ENCODE assay signal across 8 cellular contexts in genomic region chr17:16439867-16440351, GRCh38. TPM values are rescaled to one million over a fixed set of nuclear protein-coding genes. Genes with fewer than 3 reads are reported as not detected.
DNase-seq lines count a peak whose midpoint lies in the region; ATAC-seq and TF ChIP-seq lines count a peak whose summit lies in the region.

No MANE protein-coding gene starts in this region.

- 14 to 15% methylated on average over 9 of the region's 9 CpGs for WGBS in thyroid gland, 2 donors

- peak overlapping the region; percentile 76 to 99 (median 92) for H3K27ac ChIP-seq in BLaER1 treated with 17β-estradiol and CSF1 and Interleukin-3, amounts not matched to agents 10 nM and 100 nM
- peak overlapping the region; percentile 93 for H3K27ac ChIP-seq in KOPT-K1 (ENCODE audit: low read depth, low read length, poor library complexity, severe bottlenecking)
- peak overlapping the region; percentile 92 for H3K27ac ChIP-seq in layer of hippocampus (ENCODE audit: low read depth, low read length)
- H3K27ac ChIP-seq in thyroid gland, result peak overlapping the region; percentile 77 to 95 (median 83)

- H3K36me3 ChIP-seq in BLaER1 treated with 17β-estradiol and CSF1 and Interleukin-3, amounts not matched to agents 10 nM and 100 nM, result peaks cover 47 to 56% (median 51%) of the 10 kb centered on the region in 11 experiments
- H3K36me3 ChIP-seq in KOPT-K1 (ENCODE audit: insufficient read depth, low read length), result peaks cover 56% of the 10 kb centered on the region
- H3K36me3 ChIP-seq in thyroid gland, result peaks cover 17 to 23% of the 10 kb centered on the region in 2 donors

- peak overlapping the region; percentile 99 for H3K4me3 Mint-ChIP-seq in activated naive CD8-positive, alpha-beta T cell treated with anti-CD3 and anti-CD28 coated beads, Interleukin-2, amount 10 ng/mL, durations not matched to agents 7 days and 5 days

- no peaks in the 10 kb centered on the region for H3K27me3 ChIP-seq in BLaER1 treated with 17β-estradiol and CSF1 and Interleukin-3, amounts not matched to agents 10 nM and 100 nM
- H3K27me3 ChIP-seq in layer of hippocampus (ENCODE audit: control insufficient read depth, insufficient read depth, low read length) (no peaks in the 10 kb centered on the region), thyroid gland (no peaks in the 10 kb centered on the region)

- peak overlapping the region; percentile 98 for H3K27ac Mint-ChIP-seq in activated naive CD8-positive, alpha-beta T cell treated with anti-CD3 and anti-CD28 coated beads, Interleukin-2, amount 10 ng/mL, durations not matched to agents 7 days and 5 days

- intact Hi-C loops in thyroid gland (cut with DNase I), result loop anchor here (5.0 kb wide), 1 partner anchor 53 kb away; no protein-coding TSS in a partner anchor

- H3K4me2 ChIP-seq in BLaER1 treated with 17β-estradiol and CSF1 and Interleukin-3, amounts not matched to agents 10 nM and 100 nM, result peak overlapping the region; percentile 91 to 99 (median 97)

- no peaks in the 10 kb centered on the region for H3K9me3 Mint-ChIP-seq in activated naive CD8-positive, alpha-beta T cell treated with anti-CD3 and anti-CD28 coated beads, Interleukin-2, amount 10 ng/mL, durations not matched to agents 7 days and 5 days

- TF ChIP-seq POLR2A in thyroid gland (IDR thresholded peaks at IDR 0.05), result no peak

- peaks cover 33% of the 10 kb centered on the region for H3K36me3 Mint-ChIP-seq in activated naive CD8-positive, alpha-beta T cell treated with anti-CD3 and anti-CD28 coated beads, Interleukin-2, amount 10 ng/mL, durations not matched to agents 7 days and 5 days

- peaks cover 57 to 71% (median 64%) of the 10 kb centered on the region in 10 experiments for H3K4me1 ChIP-seq in BLaER1 treated with 17β-estradiol and CSF1 and Interleukin-3, amounts not matched to agents 10 nM and 100 nM
- H3K4me1 ChIP-seq in thyroid gland, result peaks cover 43 to 47% of the 10 kb centered on the region in 2 donors

- peaks cover 42% of the 10 kb centered on the region for H3K4me1 Mint-ChIP-seq in activated naive CD8-positive, alpha-beta T cell treated with anti-CD3 and anti-CD28 coated beads, Interleukin-2, amount 10 ng/mL, durations not matched to agents 7 days and 5 days

- H4K20me1 ChIP-seq in BLaER1 treated with 17β-estradiol and CSF1 and Interleukin-3, amounts not matched to agents 10 nM and 100 nM, result peaks cover 48 to 59% (median 53%) of the 10 kb centered on the region in 11 experiments

- H3K9me3 ChIP-seq in BLaER1 treated with 17β-estradiol and CSF1 and Interleukin-3, amounts not matched to agents 10 nM and 100 nM (replicated peaks in 1 of 11), result no peaks in the 10 kb centered on the region; a peak in 1 of 22 replicates
- H3K9me3 ChIP-seq in KOPT-K1 (ENCODE audit: insufficient read depth, low read length, poor library complexity, severe bottlenecking) (no peaks in the 10 kb centered on the region), thyroid gland (no peaks in the 10 kb centered on the region)

- no peak for DNase-seq in activated naive CD8-positive, alpha-beta T cell treated with anti-CD3 and anti-CD28 coated beads, Interleukin-2, amount 10 ng/mL, durations not matched to agents 7 days and 5 days
- DNase-seq in thyroid gland (no peak), Kasumi-1 (lab: John Stamatoyannopoulos, UW) (no peak), cerebellar nuclear complex (lab: John Stamatoyannopoulos, UW) (no peak)

- TF ChIP-seq CTCF in thyroid gland (IDR thresholded peaks at IDR 0.05), result no peak

- ATAC-seq in activated naive CD8-positive, alpha-beta T cell treated with anti-CD3 and anti-CD28 coated beads, Interleukin-2, amount 10 ng/mL, durations not matched to agents 7 days and 5 days (ENCODE audit: low read depth), result peak; percentile 6
- ATAC-seq in HG03432 (IDR thresholded peaks at IDR 0.05; ENCODE audit: unreplicated experiment), result no peak

- H3K27me3 Mint-ChIP-seq in activated naive CD8-positive, alpha-beta T cell treated with anti-CD3 and anti-CD28 coated beads, Interleukin-2, amount 10 ng/mL, durations not matched to agents 7 days and 5 days, result no peaks in the 10 kb centered on the region

- H3K4me3 ChIP-seq in BLaER1 treated with 17β-estradiol and CSF1 and Interleukin-3, amounts not matched to agents 10 nM and 100 nM, result peak overlapping the region; percentile 86 to 99 (median 96)
- H3K4me3 ChIP-seq in thyroid gland (replicated peaks in 1 of 3), result peak overlapping the region in 2 of 3 donors; percentile 62 to 89

- POLR2A ChIA-PET in activated naive CD8-positive, alpha-beta T cell treated with anti-CD3 and anti-CD28 coated beads, Interleukin-2, amount 10 ng/mL, durations not matched to agents 7 days and 5 days (lab: Charles Lee), result interaction anchor here (0.5 to 4.8 kb wide), 6 partner anchors 9 to 1310 kb away, joined by 3 to 69 read pairs (median 4); partner anchors contain the start of genes CENPV, TRPV2 and UBB

- peak overlapping the region; percentile 90 to 99 (median 94) for H3K9ac ChIP-seq in BLaER1 treated with 17β-estradiol and CSF1 and Interleukin-3, amounts not matched to agents 10 nM and 100 nM

RNA-seq across cellular contexts. Expression of gene TRPV2, which starts 24.5 kb away (rescaled TPM):
- 100 to 1,000 TPM in 1 of 2 experiments, 10 to 100 TPM in 1; 97.0 to 107 TPM for total RNA-seq in activated naive CD8-positive, alpha-beta T cell treated with anti-CD3 and anti-CD28 coated beads, Interleukin-2, amount 10 ng/mL, durations not matched to agents 7 days and 5 days
- 10 to 100 TPM in 1 of 4 donors, 1 to 10 TPM in 3; 3.2 to 12.5 (median 6.5) TPM for total RNA-seq in thyroid gland

RNA-seq across cellular contexts. Expression of gene LRRC75A, which starts 52.1 kb away (rescaled TPM):
- 1 to 10 TPM; 5.5 to 6.2 TPM for total RNA-seq in activated naive CD8-positive, alpha-beta T cell treated with anti-CD3 and anti-CD28 coated beads, Interleukin-2, amount 10 ng/mL, durations not matched to agents 7 days and 5 days
- total RNA-seq in thyroid gland, result 10 to 100 TPM in 1 of 4 donors, 1 to 10 TPM in 3; 4.0 to 16.7 (median 7.8) TPM

RNA-seq across cellular contexts. Expression of gene UBB, which starts 59.0 kb away (rescaled TPM):
- total RNA-seq in activated naive CD8-positive, alpha-beta T cell treated with anti-CD3 and anti-CD28 coated beads, Interleukin-2, amount 10 ng/mL, durations not matched to agents 7 days and 5 days, result 1,000 to 10,000 TPM; 1,069 to 1,087 TPM
- 1,000 to 10,000 TPM in 3 of 4 donors, 100 to 1,000 TPM in 1; 917 to 1,584 (median 1,245) TPM for total RNA-seq in thyroid gland

Comparison
In these comparisons a context has a peak if more than half of its experiments do, and no peak if none do; other contexts are left out.
1. RNA of gene TRPV2, which starts 24.5 kb away (total RNA-seq): 97.0 to 107 TPM in activated naive CD8-positive, alpha-beta T cell treated with anti-CD3 and anti-CD28 coated beads, Interleukin-2, amount 10 ng/mL, durations not matched to agents 7 days and 5 days; 3.2 to 12.5 TPM in thyroid gland; every median in the first group is over 4 times any median in the second.
2. Peak in every context shown above with its lines, with median percentiles within 50 percentile points of each other: H3K27ac ChIP-seq.